In genomic region chr4:1253831-1254230, GRCh38 we compare ENCODE assay signal across 27 cellular contexts. TPM values are rescaled to one million over a fixed set of nuclear protein-coding genes. Genes with fewer than 3 reads are reported as not detected.
DNase-seq lines count a peak whose midpoint lies in the region; ATAC-seq lines count a peak whose summit lies in the region.
"Had no signal": no experiment of that assay in that cellular context is flagged by ENCODE, and none has a peak within 500 bp of the region (broad histone marks: within the 10 kb centered on the region; RNA-seq: fewer than 3 reads in every experiment).

No MANE protein-coding gene starts in this region.

- H3K27ac Mint-ChIP-seq in activated T-cell treated with anti-CD3 and anti-CD28 coated beads, Interleukin-2, amount 50 U/mL, for 72 hours, result peak overlapping the region; percentile 85
- peak overlapping the region; percentile 98 for H3K27ac Mint-ChIP-seq in T-helper 17 cell
- H3K27ac Mint-ChIP-seq: activated T-helper 2 cell treated with anti-CD3 and anti-CD28 coated beads, Interferon-gamma antibody, Interleukin-2, Interleukin-4, amounts not matched to agents 10 μg/mL and 5 μg/mL and 100 μg/mL, durations not matched to agents 14 hours and 24 hours and 36 hours; nephron; stimulated activated memory B cell treated with anti-CD40 and anti-IgM and Interleukin-4, amounts not matched to agents 10 μg/mL and 1 μg/mL and 100 μg/mL, for 72 hours had no signal

- H3K27me3 Mint-ChIP-seq in activated T-cell treated with anti-CD3 and anti-CD28 coated beads, Interleukin-2, amount 50 U/mL, for 72 hours (ENCODE audit: low read depth), result no peaks in the 10 kb centered on the region
- H3K27me3 Mint-ChIP-seq in T-helper 17 cell, result no peaks in the 10 kb centered on the region
- H3K27me3 Mint-ChIP-seq: stimulated activated memory B cell treated with anti-CD40 and anti-IgM and Interleukin-4, amounts not matched to agents 10 μg/mL and 1 μg/mL and 100 μg/mL, for 72 hours had no signal

- peak overlapping the region; percentile 38 to 66 for H3K4me3 Mint-ChIP-seq in activated T-cell treated with anti-CD3 and anti-CD28 coated beads, Interleukin-2, amount 50 U/mL, for 72 hours
- peak overlapping the region; percentile 85 for H3K4me3 Mint-ChIP-seq in T-helper 17 cell
- H3K4me3 Mint-ChIP-seq: nephron; stimulated activated memory B cell treated with anti-CD40 and anti-IgM and Interleukin-4, amounts not matched to agents 10 μg/mL and 1 μg/mL and 100 μg/mL, for 72 hours had no signal

- ATAC-seq in activated T-cell treated with anti-CD3 and anti-CD28 coated beads, Interleukin-2, amount 50 U/mL, for 72 hours (replicated peaks in 1 of 2), result no peak
- ATAC-seq in T-helper 17 cell (peak; percentile 10), GM21528 (IDR thresholded peaks at IDR 0.05; ENCODE audit: low FRiP score, unreplicated experiment) (no peak)
- no peak for ATAC-seq in stimulated activated naive CD8-positive, alpha-beta T cell treated with anti-CD3 and anti-CD28 coated beads, Interleukin-15, Interleukin-2, amounts not matched to agents 100 U/mL and 50 U/mL, for 24 hours
- ATAC-seq: gastroesophageal sphincter; HCT116; HepG2; stimulated activated memory B cell treated with anti-CD40 and anti-IgM and Interleukin-4, amounts not matched to agents 10 μg/mL and 1 μg/mL and 100 μg/mL, for 72 hours had no signal

- H3K9me3 Mint-ChIP-seq in activated T-cell treated with anti-CD3 and anti-CD28 coated beads, Interleukin-2, amount 50 U/mL, for 72 hours, result peaks cover 7 to 11% of the 10 kb centered on the region in 2 donors

- peaks cover 21 to 47% of the 10 kb centered on the region in 2 donors for H3K36me3 Mint-ChIP-seq in activated T-cell treated with anti-CD3 and anti-CD28 coated beads, Interleukin-2, amount 50 U/mL, for 72 hours (ENCODE audit: insufficient read depth in 2 of 2)
- peaks cover 3% of the 10 kb centered on the region for H3K36me3 Mint-ChIP-seq in T-helper 17 cell (ENCODE audit: low read depth)

- no peak for DNase-seq in activated T-cell treated with anti-CD3 and anti-CD28 coated beads, Interleukin-2, amount 50 U/mL, for 72 hours
- no peak for DNase-seq in activated T-cell treated with anti-CD3 and anti-CD28 coated beads for 4 hours
- DNase-seq in T-helper 17 cell, result no peak
- DNase-seq in central memory CD4-positive, alpha-beta T cell, result peak; percentile 26
- DNase-seq in stimulated activated naive CD8-positive, alpha-beta T cell treated with anti-CD3 and anti-CD28 coated beads, Interleukin-15, Interleukin-2, amounts not matched to agents 100 U/mL and 50 U/mL, for 24 hours, result peak; percentile 2
- no peak for DNase-seq in NAMALWA (ENCODE audit: low spot score)
- no peak for DNase-seq in stimulated activated CD4-positive, alpha-beta T cell treated with anti-CD3 and anti-CD28 coated beads, Interleukin-15, amount 100 ng/mL, for 24 hours
- DNase-seq: activated CD4-positive, alpha-beta T cell treated with anti-CD3 and anti-CD28 coated beads, Interleukin-2, amount 50 U/mL, for 1 hour; amygdala; C1 segment of cervical spinal cord; hypothalamus; left ventricle myocardium inferior; NCI-H1105; NCI-H1930; NCI-H526 treated with DMSO at 0.1 percent for 48 hours; small intestine had no signal

- peaks cover 74% of the 10 kb centered on the region for H3K4me1 Mint-ChIP-seq in activated T-cell treated with anti-CD3 and anti-CD28 coated beads, Interleukin-2, amount 50 U/mL, for 72 hours (ENCODE audit: low read depth)
- H3K4me1 Mint-ChIP-seq in T-helper 17 cell, result peaks cover 53% of the 10 kb centered on the region
- H3K4me1 Mint-ChIP-seq: nephron had no signal

- no peaks in the 10 kb centered on the region for H3K9me3 ChIP-seq in T-helper 17 cell (ENCODE audit: control insufficient read depth, low read length, poor library complexity, severe bottlenecking)
- H3K9me3 ChIP-seq: breast epithelium, gastroesophageal sphincter, Peyer's patch, SJSA1, vagina had no signal

RNA-seq across cellular contexts. Expression of gene CTBP1, which starts 4.9 kb away (rescaled TPM):
- 100 to 1,000 TPM; 182 to 190 TPM for total RNA-seq in activated T-cell treated with anti-CD3 and anti-CD28 coated beads, Interleukin-2, amount 50 U/mL, for 72 hours
- 100 to 1,000 TPM; 164 to 184 TPM for total RNA-seq in T-helper 17 cell

RNA-seq across cellular contexts. Expression of gene MAEA, which starts 35.9 kb away (rescaled TPM):
- 10 to 100 TPM; 38.4 to 48.4 TPM for total RNA-seq in activated T-cell treated with anti-CD3 and anti-CD28 coated beads, Interleukin-2, amount 50 U/mL, for 72 hours
- 10 to 100 TPM; 46.9 to 75.8 TPM for total RNA-seq in T-helper 17 cell

Comparison
In these comparisons a context has a peak if more than half of its experiments do, and no peak if none do; other contexts are left out.
1. DNase-seq: peak in central memory CD4-positive, alpha-beta T cell (single experiment) and stimulated activated naive CD8-positive, alpha-beta T cell treated with anti-CD3 and anti-CD28 coated beads, Interleukin-15, Interleukin-2, amounts not matched to agents 100 U/mL and 50 U/mL, for 24 hours (single experiment); none in activated T-cell treated with anti-CD3 and anti-CD28 coated beads, Interleukin-2, amount 50 U/mL, for 72 hours (0 of 2), activated T-cell treated with anti-CD3 and anti-CD28 coated beads for 4 hours (single experiment), T-helper 17 cell (0 of 3), NAMALWA (single experiment) and stimulated activated CD4-positive, alpha-beta T cell treated with anti-CD3 and anti-CD28 coated beads, Interleukin-15, amount 100 ng/mL, for 24 hours (single experiment).